In the genomic region with DNA sequence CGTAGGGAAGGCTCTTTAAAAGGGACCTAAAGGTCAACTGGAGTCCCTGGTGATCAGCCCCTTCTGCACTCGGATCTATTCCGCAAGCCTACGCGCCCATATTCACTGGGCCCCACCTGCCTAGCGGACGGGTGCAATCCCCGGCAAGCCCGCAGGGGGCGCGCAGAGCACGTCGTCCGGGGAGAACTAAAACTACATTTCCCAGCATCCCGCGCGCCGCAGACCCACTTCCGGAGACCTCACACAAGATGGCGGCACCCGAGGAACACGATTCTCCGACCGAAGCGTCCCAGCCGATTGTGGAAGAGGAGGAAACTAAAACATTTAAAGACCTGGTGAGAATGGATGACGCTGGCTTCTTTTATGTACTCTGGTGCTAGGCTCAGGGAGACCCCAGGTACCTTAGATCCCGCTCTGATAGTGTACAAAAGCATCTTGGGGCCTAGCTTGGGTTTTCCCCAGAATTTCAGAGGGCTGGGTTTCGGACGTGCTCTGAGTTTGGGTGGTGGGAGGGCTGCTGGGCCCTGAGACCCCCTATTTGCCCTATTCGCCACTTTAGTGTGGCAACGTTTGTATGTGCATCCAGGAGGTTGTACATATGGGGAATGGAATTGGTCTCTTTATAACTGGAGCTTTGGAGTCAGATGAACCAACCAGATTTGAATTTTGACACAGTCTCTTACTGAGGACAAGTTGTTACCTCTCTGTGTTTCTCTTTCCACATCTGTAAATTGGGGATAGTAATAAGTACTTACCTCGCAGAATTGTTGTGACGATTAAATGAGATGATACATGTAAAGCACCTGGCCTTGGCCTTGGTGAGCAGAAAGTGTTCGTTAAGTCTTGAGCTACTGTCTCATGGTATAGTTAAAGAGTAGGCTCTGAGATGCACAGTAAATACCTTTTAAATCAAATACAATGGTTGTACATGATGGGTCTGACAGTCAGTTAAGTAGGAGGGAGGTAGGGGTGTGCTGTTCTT, we compare ENCODE assay signal across 1 cellular context.
TF ChIP-seq lines count a peak whose summit lies in the region.

TSS of gene DDX47 (plus strand) at position 227 of the 982 bp plus-strand sequence. CDS start at position 249, 22 bp downstream.

TF ChIP-seq in HepG2, 621 proteins besides CTCF, POLR2A, EP300 and RAD21 (continued from another document and continues in another):
- TF ChIP-seq, protein P1, sequence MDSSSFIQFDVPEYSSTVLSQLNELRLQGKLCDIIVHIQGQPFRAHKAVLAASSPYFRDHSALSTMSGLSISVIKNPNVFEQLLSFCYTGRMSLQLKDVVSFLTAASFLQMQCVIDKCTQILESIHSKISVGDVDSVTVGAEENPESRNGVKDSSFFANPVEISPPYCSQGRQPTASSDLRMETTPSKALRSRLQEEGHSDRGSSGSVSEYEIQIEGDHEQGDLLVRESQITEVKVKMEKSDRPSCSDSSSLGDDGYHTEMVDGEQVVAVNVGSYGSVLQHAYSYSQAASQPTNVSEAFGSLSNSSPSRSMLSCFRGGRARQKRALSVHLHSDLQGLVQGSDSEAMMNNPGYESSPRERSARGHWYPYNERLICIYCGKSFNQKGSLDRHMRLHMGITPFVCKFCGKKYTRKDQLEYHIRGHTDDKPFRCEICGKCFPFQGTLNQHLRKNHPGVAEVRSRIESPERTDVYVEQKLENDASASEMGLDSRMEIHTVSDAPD (CRISPR knock-in tag; IDR thresholded peaks at IDR 0.05): no peak
- TF ChIP-seq BRD4 (CRISPR knock-in tag; IDR thresholded peaks at IDR 0.05) (peak; percentile 71; the same call in 1 of the 2 replicates), ZBTB14 (CRISPR knock-in tag; IDR thresholded peaks at IDR 0.05) (no peak), ZNF143 (CRISPR knock-in tag; IDR thresholded peaks at IDR 0.05) (peak; percentile 98), ZNF619 (CRISPR knock-in tag; IDR thresholded peaks at IDR 0.05) (peak; percentile 67; the same call in 1 of the 2 replicates), CERS6 (CRISPR knock-in tag; IDR thresholded peaks at IDR 0.05) (no peak), HDAC6 (IDR thresholded peaks at IDR 0.05; ENCODE audit: low read depth, low read length) (no peak), ZNF546 (CRISPR knock-in tag; conservative IDR thresholded peaks at IDR 0.05) (no peak), IRF2 (CRISPR knock-in tag; IDR thresholded peaks at IDR 0.05) (peak; percentile 92), ZBTB4 (CRISPR knock-in tag; IDR thresholded peaks at IDR 0.05; ENCODE audit: borderline replicate concordance) (no peak), RFXANK (CRISPR knock-in tag; IDR thresholded peaks at IDR 0.05) (no peak), RCOR2 (CRISPR knock-in tag; IDR thresholded peaks at IDR 0.05) (no peak), FOXP1 (IDR thresholded peaks at IDR 0.05) (no peak), FOXP1 (CRISPR knock-in tag; IDR thresholded peaks at IDR 0.05) (no peak), KLF16 (CRISPR knock-in tag; IDR thresholded peaks at IDR 0.05) (peak; percentile 28 to 42; a peak in 1 of 4 replicates), POLR2AphosphoS2 (IDR thresholded peaks at IDR 0.05; ENCODE audit: low read depth, low read length) (no peak), ZNF607 (CRISPR knock-in tag; IDR thresholded peaks at IDR 0.05; ENCODE audit: borderline replicate concordance) (no peak), SMYD3 (CRISPR knock-in tag; IDR thresholded peaks at IDR 0.05) (0 out of 2 replicates have a peak, but pooled peaks have one; percentile 56), SNAPC2 (CRISPR knock-in tag; IDR thresholded peaks at IDR 0.05) (no peak), ZMAT3 (CRISPR knock-in tag; conservative IDR thresholded peaks at IDR 0.05) (no peak), ZNF3 (CRISPR knock-in tag; IDR thresholded peaks at IDR 0.05) (no peak), ZNF652 (CRISPR knock-in tag; IDR thresholded peaks at IDR 0.05; ENCODE audit: borderline replicate concordance, low read depth) (no peak), PHF21A (CRISPR knock-in tag; IDR thresholded peaks at IDR 0.05) (peak; percentile 72; the same call in 1 of the 2 replicates), ZNF326 (CRISPR knock-in tag; IDR thresholded peaks at IDR 0.05; ENCODE audit: borderline replicate concordance) (no peak), ZBTB21 (CRISPR knock-in tag; IDR thresholded peaks at IDR 0.05) (no peak), MTF2 (CRISPR knock-in tag; IDR thresholded peaks at IDR 0.05; ENCODE audit: borderline replicate concordance) (no peak), TRIM24 (CRISPR knock-in tag; IDR thresholded peaks at IDR 0.05) (no peak), ZNF343 (CRISPR knock-in tag; IDR thresholded peaks at IDR 0.05) (no peak), ZNF337 (CRISPR knock-in tag; IDR thresholded peaks at IDR 0.05; ENCODE audit: borderline replicate concordance, low read depth) (no peak), ZFP41 (CRISPR knock-in tag; IDR thresholded peaks at IDR 0.05; ENCODE audit: borderline replicate concordance) (no peak), ZNF710 (CRISPR knock-in tag; IDR thresholded peaks at IDR 0.05; ENCODE audit: borderline replicate concordance) (no peak), FOXA3 (CRISPR knock-in tag; IDR thresholded peaks at IDR 0.05) (peak; percentile 16), TFAP4 (IDR thresholded peaks at IDR 0.05; ENCODE audit: borderline replicate concordance, low read depth) (no peak), ZNF556 (CRISPR knock-in tag; IDR thresholded peaks at IDR 0.05; ENCODE audit: borderline replicate concordance) (peak; percentile 76; the same call in 1 of the 2 replicates), HMG20A (CRISPR knock-in tag; IDR thresholded peaks at IDR 0.05; ENCODE audit: borderline replicate concordance) (no peak), ZBTB7B (CRISPR knock-in tag; IDR thresholded peaks at IDR 0.05) (peak; percentile 54; the same call in 1 of the 2 replicates), ZSCAN29 (CRISPR knock-in tag; conservative IDR thresholded peaks at IDR 0.05) (no peak), E2F2 (CRISPR knock-in tag; IDR thresholded peaks at IDR 0.05; ENCODE audit: borderline replicate concordance) (peak; percentile 30; the same call in 1 of the 2 replicates), HNRNPL (IDR thresholded peaks at IDR 0.05; ENCODE audit: low read depth, low read length) (0 out of 2 replicates have a peak, but pooled peaks have one; percentile 19), TBX2 (CRISPR knock-in tag; IDR thresholded peaks at IDR 0.05; ENCODE audit: borderline replicate concordance) (peak; percentile 78), RELA (CRISPR knock-in tag; IDR thresholded peaks at IDR 0.05) (0 out of 2 replicates have a peak, but pooled peaks have one; percentile 86), ZNF614 (CRISPR knock-in tag; IDR thresholded peaks at IDR 0.05; ENCODE audit: borderline replicate concordance) (peak; percentile 67; the same call in 1 of the 2 replicates), REPIN1 (CRISPR knock-in tag; IDR thresholded peaks at IDR 0.05; ENCODE audit: borderline replicate concordance, low read depth) (peak; percentile 78), CHD2 (IDR thresholded peaks at IDR 0.05; ENCODE audit: low read depth, low read length) (no peak), ZNF547 (CRISPR knock-in tag; IDR thresholded peaks at IDR 0.05) (peak; percentile 83; the same call in 1 of the 2 replicates), ZNF550 (CRISPR knock-in tag; IDR thresholded peaks at IDR 0.05; ENCODE audit: borderline replicate concordance) (no peak)
- TF ChIP-seq, protein P2, sequence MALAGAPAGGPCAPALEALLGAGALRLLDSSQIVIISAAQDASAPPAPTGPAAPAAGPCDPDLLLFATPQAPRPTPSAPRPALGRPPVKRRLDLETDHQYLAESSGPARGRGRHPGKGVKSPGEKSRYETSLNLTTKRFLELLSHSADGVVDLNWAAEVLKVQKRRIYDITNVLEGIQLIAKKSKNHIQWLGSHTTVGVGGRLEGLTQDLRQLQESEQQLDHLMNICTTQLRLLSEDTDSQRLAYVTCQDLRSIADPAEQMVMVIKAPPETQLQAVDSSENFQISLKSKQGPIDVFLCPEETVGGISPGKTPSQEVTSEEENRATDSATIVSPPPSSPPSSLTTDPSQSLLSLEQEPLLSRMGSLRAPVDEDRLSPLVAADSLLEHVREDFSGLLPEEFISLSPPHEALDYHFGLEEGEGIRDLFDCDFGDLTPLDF (CRISPR knock-in tag; IDR thresholded peaks at IDR 0.05): peak; percentile 40; the same call in 1 of the 2 replicates
- TF ChIP-seq, protein P3, sequence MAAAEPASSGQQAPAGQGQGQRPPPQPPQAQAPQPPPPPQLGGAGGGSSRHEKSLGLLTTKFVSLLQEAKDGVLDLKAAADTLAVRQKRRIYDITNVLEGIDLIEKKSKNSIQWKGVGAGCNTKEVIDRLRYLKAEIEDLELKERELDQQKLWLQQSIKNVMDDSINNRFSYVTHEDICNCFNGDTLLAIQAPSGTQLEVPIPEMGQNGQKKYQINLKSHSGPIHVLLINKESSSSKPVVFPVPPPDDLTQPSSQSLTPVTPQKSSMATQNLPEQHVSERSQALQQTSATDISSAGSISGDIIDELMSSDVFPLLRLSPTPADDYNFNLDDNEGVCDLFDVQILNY (CRISPR knock-in tag; conservative IDR thresholded peaks at IDR 0.05): no peak
- TF ChIP-seq, protein P4, sequence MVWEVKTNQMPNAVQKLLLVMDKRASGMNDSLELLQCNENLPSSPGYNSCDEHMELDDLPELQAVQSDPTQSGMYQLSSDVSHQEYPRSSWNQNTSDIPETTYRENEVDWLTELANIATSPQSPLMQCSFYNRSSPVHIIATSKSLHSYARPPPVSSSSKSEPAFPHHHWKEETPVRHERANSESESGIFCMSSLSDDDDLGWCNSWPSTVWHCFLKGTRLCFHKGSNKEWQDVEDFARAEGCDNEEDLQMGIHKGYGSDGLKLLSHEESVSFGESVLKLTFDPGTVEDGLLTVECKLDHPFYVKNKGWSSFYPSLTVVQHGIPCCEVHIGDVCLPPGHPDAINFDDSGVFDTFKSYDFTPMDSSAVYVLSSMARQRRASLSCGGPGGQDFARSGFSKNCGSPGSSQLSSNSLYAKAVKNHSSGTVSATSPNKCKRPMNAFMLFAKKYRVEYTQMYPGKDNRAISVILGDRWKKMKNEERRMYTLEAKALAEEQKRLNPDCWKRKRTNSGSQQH (CRISPR knock-in tag; IDR thresholded peaks at IDR 0.05; ENCODE audit: low read depth): peak; percentile 85; the same call in 1 of the 2 replicates
